Comparison of ENCODE assay signal across 8 cellular contexts in the genomic region with DNA sequence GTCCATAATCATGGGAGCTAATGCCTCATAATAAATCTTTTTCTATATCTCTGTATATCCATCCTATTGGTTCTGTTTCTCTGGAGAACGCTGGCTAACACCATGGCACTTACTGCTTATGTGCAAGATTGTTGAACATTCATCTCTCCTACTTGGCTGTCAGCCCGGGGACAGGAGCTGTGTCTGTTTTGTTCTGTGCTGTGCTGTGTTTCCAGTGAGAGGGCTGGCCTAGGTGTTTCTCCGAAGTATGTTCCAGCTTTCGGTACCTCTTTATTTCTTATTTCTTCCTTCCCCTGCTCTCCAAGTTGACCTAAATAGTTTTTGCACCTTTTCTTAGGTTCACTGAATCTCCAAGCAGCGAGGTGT. TPM values are rescaled to one million over a fixed set of nuclear protein-coding genes. Genes with fewer than 3 reads are reported as not detected.
DNase-seq lines count a peak whose midpoint lies in the region; ATAC-seq, FAIRE-seq and TF ChIP-seq lines count a peak whose summit lies in the region.

No MANE protein-coding gene starts in this region.

- H3K4me1 ChIP-seq in SJSA1 (replicated peaks) (peaks cover 20% of the 10 kb centered on the region), esophagus muscularis mucosa (peaks cover 45 to 60% (median 48%) of the 10 kb centered on the region in 4 donors)
- H3K4me1 ChIP-seq in naive thymus-derived CD4-positive, alpha-beta T cell (ENCODE audit: control insufficient read depth in 2 of 2, insufficient read depth in 2 of 2, low read length in 2 of 2), result peaks cover 15 to 17% of the 10 kb centered on the region in 2 donors

- H3K27me3 Mint-ChIP-seq in naive thymus-derived CD4-positive, alpha-beta T cell, result peaks cover 0 to 26% (median 0%) of the 10 kb centered on the region in 5 donors

- TF ChIP-seq CTCF in esophagus muscularis mucosa (IDR thresholded peaks at IDR 0.05), result no peak

- H3K36me3 ChIP-seq in SJSA1 (peaks cover 3% of the 10 kb centered on the region; the same call in 1 of the 2 replicates), esophagus muscularis mucosa (no peaks in the 10 kb centered on the region)
- H3K36me3 ChIP-seq in naive thymus-derived CD4-positive, alpha-beta T cell (ENCODE audit: control insufficient read depth in 2 of 3, insufficient read depth in 3 of 3, low read length in 3 of 3), result no peaks in the 10 kb centered on the region

- H3K4me3 ChIP-seq in SJSA1 (peak overlapping the region; percentile 28), esophagus muscularis mucosa (peak overlapping the region; percentile 45 to 49 (median 48))
- H3K4me3 ChIP-seq in naive thymus-derived CD4-positive, alpha-beta T cell (ENCODE audit: low read length), result peak overlapping the region; percentile 24

- TF ChIP-seq EP300 in esophagus muscularis mucosa (IDR thresholded peaks at IDR 0.05), result no peak

- H3K9me3 Mint-ChIP-seq in naive thymus-derived CD4-positive, alpha-beta T cell, result no peaks in the 10 kb centered on the region

- 0 out of 2 replicates have a peak, but pooled peaks cover 2% of the 10 kb centered on the region for H3K9me3 ChIP-seq in SJSA1 (replicated peaks)
- H3K9me3 ChIP-seq in esophagus muscularis mucosa, result no peaks in the 10 kb centered on the region
- no peaks in the 10 kb centered on the region for H3K9me3 ChIP-seq in naive thymus-derived CD4-positive, alpha-beta T cell (ENCODE audit: control insufficient read depth in 2 of 3, low read length in 3 of 3)

- no peak overlapping the region for H3K27ac ChIP-seq in SJSA1
- H3K27ac ChIP-seq in esophagus muscularis mucosa (replicated peaks in 1 of 4), result peak overlapping the region; percentile 94 to 100 (median 97)
- H3K27ac ChIP-seq in naive thymus-derived CD4-positive, alpha-beta T cell (ENCODE audit: low read depth, low read length), result peak overlapping the region; percentile 77

- intact Hi-C loops in esophagus muscularis mucosa (cut with DNase I), result no loop called here
- intact Hi-C loops in naive thymus-derived CD4-positive, alpha-beta T cell (cut with micrococcal nuclease), result no loop called here

- peak overlapping the region; percentile 72 to 89 (median 82) for H3K4me3 Mint-ChIP-seq in naive thymus-derived CD4-positive, alpha-beta T cell

- no peak for ATAC-seq in naive thymus-derived CD4-positive, alpha-beta T cell

- H3K4me1 Mint-ChIP-seq in naive thymus-derived CD4-positive, alpha-beta T cell, result peaks cover 13 to 40% (median 29%) of the 10 kb centered on the region in 7 donors

- H3K27me3 ChIP-seq in SJSA1 (replicated peaks) (no peaks in the 10 kb centered on the region), esophagus muscularis mucosa (no peaks in the 10 kb centered on the region)
- no peaks in the 10 kb centered on the region for H3K27me3 ChIP-seq in naive thymus-derived CD4-positive, alpha-beta T cell (ENCODE audit: control insufficient read depth in 2 of 2, insufficient read depth in 2 of 2, low read length in 2 of 2)

- no peak for FAIRE-seq in HTR-8/SVneo (lab: Jason Lieb, UNC)

- no peaks in the 10 kb centered on the region for H3K36me3 Mint-ChIP-seq in naive thymus-derived CD4-positive, alpha-beta T cell

- peak overlapping the region; percentile 36 to 97 (median 95) for H3K27ac Mint-ChIP-seq in naive thymus-derived CD4-positive, alpha-beta T cell

- CTCF ChIA-PET in naive thymus-derived CD4-positive, alpha-beta T cell (lab: Charles Lee), result interaction anchor here (0.8 to 14.8 kb wide), 11 partner anchors 9 to 676 kb away, joined by 3 to 457 read pairs (median 3); partner anchors contain the start of genes ATG101 and SMIM41

- TF ChIP-seq POLR2A in esophagus muscularis mucosa (IDR thresholded peaks at IDR 0.05; ENCODE audit: low read depth), result no peak

- DNase-seq in NCI-H1417 (lab: John Stamatoyannopoulos, UW), result peak in 2 of 3 experiments; percentile 16 to 76
- no peak for DNase-seq in NCI-H1417 treated with DMSO at 0.1 percent for 48 hours (lab: John Stamatoyannopoulos, UW)
- DNase-seq in SJSA1 (ENCODE audit: low read depth in 1 of 2, low spot score in 2 of 2), result no peak
- DNase-seq in esophagus muscularis mucosa (ENCODE audit: extremely low spot score), result peak; percentile 97
- DNase-seq in naive thymus-derived CD4-positive, alpha-beta T cell, result peak in 1 of 9 donors; percentile 28
- DNase-seq in SKM-1 (lab: John Stamatoyannopoulos, UW; ENCODE audit: unreplicated experiment), result no peak
- no peak for DNase-seq in HTR-8/SVneo (ENCODE audit: insufficient read length, low spot score)
- no peak for DNase-seq in putamen (ENCODE audit: low spot score)

- POLR2A ChIA-PET in naive thymus-derived CD4-positive, alpha-beta T cell (lab: Charles Lee), result interaction anchor here (0.7 to 2.0 kb wide), 14 partner anchors 9 to 50 kb away, joined by 3 to 12 read pairs (median 4); partner anchors contain the start of genes ATG101, NR4A1 and TAMALIN

- WGBS in esophagus muscularis mucosa, result 1% methylated on average over 5 of the region's 5 CpGs

RNA-seq across cellular contexts. Expression of gene NR4A1, which starts 18.8 kb away (rescaled TPM):
- total RNA-seq in SJSA1 (2014; rRNA removed; shearing (Covaris generic)), result 3.7 and 7.0 TPM in 2 replicates
- total RNA-seq in esophagus muscularis mucosa, result 10 to 100 TPM; 26.2 to 88.1 (median 59.4) TPM
- 100 to 1,000 TPM in 2 of 5 experiments, 1 to 10 TPM in 1, under 1 TPM in 2; 0.89 to 279 (median 7.1) TPM for total RNA-seq in naive thymus-derived CD4-positive, alpha-beta T cell
- 1 to 10 TPM in 1 of 2 donors, under 1 TPM in 1; 0.28 to 1.1 TPM for polyA plus RNA-seq in naive thymus-derived CD4-positive, alpha-beta T cell

RNA-seq across cellular contexts. Expression of gene TAMALIN, which starts 25.7 kb away (rescaled TPM):
- total RNA-seq in SJSA1 (2014; rRNA removed; shearing (Covaris generic)), result 6.8 and 13.1 TPM in 2 replicates
- 10 to 100 TPM; 13.3 to 26.9 (median 18.3) TPM for total RNA-seq in esophagus muscularis mucosa
- total RNA-seq in naive thymus-derived CD4-positive, alpha-beta T cell, result 100 to 1,000 TPM in 2 of 5 experiments, 10 to 100 TPM in 2, 1 to 10 TPM in 1; 5.6 to 501 (median 33.7) TPM
- polyA plus RNA-seq in naive thymus-derived CD4-positive, alpha-beta T cell, result 1 to 10 TPM; 1.1 to 1.3 TPM

RNA-seq across cellular contexts. Expression of gene ATG101, which starts 37.4 kb away (rescaled TPM):
- 78.6 and 115 TPM in 2 replicates for total RNA-seq in SJSA1 (2014; rRNA removed; shearing (Covaris generic))
- total RNA-seq in esophagus muscularis mucosa, result 10 to 100 TPM; 30.3 to 71.4 (median 61.2) TPM
- 10 to 100 TPM; 20.7 to 39.7 (median 34.3) TPM for total RNA-seq in naive thymus-derived CD4-positive, alpha-beta T cell
- polyA plus RNA-seq in naive thymus-derived CD4-positive, alpha-beta T cell, result 10 to 100 TPM; 20.9 to 30.9 TPM

RNA-seq across cellular contexts. Expression of gene SMIM41, which starts 47.1 kb away (rescaled TPM):
- total RNA-seq in SJSA1 (2014; rRNA removed; shearing (Covaris generic)), result not detected in 2 replicates
- 10 to 100 TPM in 1 of 4 donors, 1 to 10 TPM in 3; 2.1 to 26.6 (median 5.6) TPM for total RNA-seq in esophagus muscularis mucosa
- total RNA-seq in naive thymus-derived CD4-positive, alpha-beta T cell, result under 1 TPM in 2 of 5 experiments, not detected in 3; 0.24 to 0.27 TPM
- polyA plus RNA-seq in naive thymus-derived CD4-positive, alpha-beta T cell, result not detected

Comparison
In these comparisons a context has a peak if more than half of its experiments do, and no peak if none do; other contexts are left out.
1. DNase-seq: peak in NCI-H1417 (2 of 3) and esophagus muscularis mucosa (single experiment); none in NCI-H1417 treated with DMSO at 0.1 percent for 48 hours (single experiment), SJSA1 (0 of 2), SKM-1 (single experiment), HTR-8/SVneo (single experiment) and putamen (single experiment).
2. Peak in every context shown above with its lines, with median percentiles within 50 percentile points of each other: H3K4me3 ChIP-seq.